ENCODE assay signal across 8 cellular contexts in the genomic region with DNA sequence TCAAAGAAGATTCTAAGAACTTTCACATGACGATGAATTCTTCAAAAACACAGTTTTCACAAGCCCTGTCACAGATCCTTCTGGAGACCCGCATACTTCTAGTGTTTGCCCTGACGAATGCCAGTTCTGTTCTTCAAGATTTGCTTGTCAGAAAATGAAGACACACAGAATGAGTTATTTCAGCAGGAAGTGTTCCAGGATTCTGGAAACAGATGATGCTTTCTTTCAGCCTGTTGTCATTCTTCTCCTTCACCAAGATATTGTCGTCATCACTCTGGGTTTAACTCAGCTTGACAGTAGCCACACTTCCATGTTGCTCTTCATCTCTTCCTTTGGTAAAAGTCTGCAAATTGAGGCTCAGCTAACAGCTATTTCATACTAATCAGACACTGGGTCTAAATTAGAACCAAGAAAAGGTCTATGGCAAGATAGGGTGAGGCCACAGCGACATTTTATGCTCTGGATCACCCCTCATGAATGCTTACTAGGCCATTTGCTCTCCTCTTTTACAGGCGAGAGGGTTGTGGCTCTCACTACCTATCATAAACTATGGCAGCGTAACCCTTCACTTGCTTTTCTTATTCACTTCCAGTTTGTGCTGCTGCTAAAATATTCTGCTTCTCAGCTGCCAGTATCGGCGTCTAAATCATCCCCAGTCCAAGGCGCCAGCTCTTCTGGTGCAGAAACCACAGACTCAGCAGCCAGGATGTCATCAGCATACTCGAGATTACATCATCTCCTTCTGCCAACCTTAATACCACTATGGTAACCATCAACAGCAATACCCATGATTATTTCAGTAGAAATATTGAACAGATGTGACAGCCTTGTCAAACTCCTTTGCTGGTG.
DNase-seq lines count a peak whose midpoint lies in the region; ATAC-seq and TF ChIP-seq lines count a peak whose summit lies in the region.

No MANE protein-coding gene starts in this region.

- H3K9me3 ChIP-seq in Peyer's patch (no peaks in the 10 kb centered on the region), HAP-1 (no peaks in the 10 kb centered on the region)

- H3K4me1 ChIP-seq in Peyer's patch (no peaks in the 10 kb centered on the region), HAP-1 (no peaks in the 10 kb centered on the region)

- peak overlapping the region; percentile 34 for H3K4me3 ChIP-seq in NB4 (ENCODE audit: low read depth, low read length)
- H3K4me3 ChIP-seq in Peyer's patch: no peak overlapping the region
- no peak overlapping the region for H3K4me3 ChIP-seq in HAP-1

- TF ChIP-seq POLR2A in NB4 (IDR thresholded peaks at IDR 0.05; ENCODE audit: extremely low read depth, insufficient read length) (no peak), Peyer's patch (IDR thresholded peaks at IDR 0.05) (no peak)

- TF ChIP-seq CTCF in NB4 (IDR thresholded peaks at IDR 0.05; ENCODE audit: low read depth, low read length): no peak
- TF ChIP-seq CTCF in Peyer's patch (IDR thresholded peaks at IDR 0.05): no peak

- in situ Hi-C loops in HAP-1 (cut with MboI; ENCODE audit: low sequenced_read_pairs): no loop called here

- H3K36me3 ChIP-seq in Peyer's patch (no peaks in the 10 kb centered on the region), HAP-1 (replicated peaks) (no peaks in the 10 kb centered on the region)

- no peak overlapping the region for H3K27ac ChIP-seq in Peyer's patch

- peak; percentile 54 for ATAC-seq in GM21619 (IDR thresholded peaks at IDR 0.05; ENCODE audit: unreplicated experiment)
- ATAC-seq in HG03442 (IDR thresholded peaks at IDR 0.05; ENCODE audit: unreplicated experiment): no peak

- H3K27me3 ChIP-seq in Peyer's patch (no peaks in the 10 kb centered on the region), HAP-1 (ENCODE audit: low read depth) (peaks cover 9% of the 10 kb centered on the region)

- DNase-seq in EH (ENCODE audit: low read depth): peak; percentile 22
- DNase-seq in NB4 (ENCODE audit: low read depth): peak; percentile 90
- DNase-seq in central memory CD4-positive, alpha-beta T cell: peak; percentile 42
- DNase-seq in Peyer's patch: no peak
- no peak for DNase-seq in OCI-M2 (lab: John Stamatoyannopoulos, UW; ENCODE audit: unreplicated experiment)
- no peak for DNase-seq in HAP-1 (ENCODE audit: low spot score in 2 of 2)

Comparison
In these comparisons a context has a peak if more than half of its experiments do, and no peak if none do; other contexts are left out.
1. DNase-seq: peak in EH (single experiment), NB4 (single experiment) and central memory CD4-positive, alpha-beta T cell (single experiment); none in Peyer's patch (0 of 3), OCI-M2 (single experiment) and HAP-1 (0 of 2).